8 cellular contexts compared by ENCODE assay signal in the genomic region with DNA sequence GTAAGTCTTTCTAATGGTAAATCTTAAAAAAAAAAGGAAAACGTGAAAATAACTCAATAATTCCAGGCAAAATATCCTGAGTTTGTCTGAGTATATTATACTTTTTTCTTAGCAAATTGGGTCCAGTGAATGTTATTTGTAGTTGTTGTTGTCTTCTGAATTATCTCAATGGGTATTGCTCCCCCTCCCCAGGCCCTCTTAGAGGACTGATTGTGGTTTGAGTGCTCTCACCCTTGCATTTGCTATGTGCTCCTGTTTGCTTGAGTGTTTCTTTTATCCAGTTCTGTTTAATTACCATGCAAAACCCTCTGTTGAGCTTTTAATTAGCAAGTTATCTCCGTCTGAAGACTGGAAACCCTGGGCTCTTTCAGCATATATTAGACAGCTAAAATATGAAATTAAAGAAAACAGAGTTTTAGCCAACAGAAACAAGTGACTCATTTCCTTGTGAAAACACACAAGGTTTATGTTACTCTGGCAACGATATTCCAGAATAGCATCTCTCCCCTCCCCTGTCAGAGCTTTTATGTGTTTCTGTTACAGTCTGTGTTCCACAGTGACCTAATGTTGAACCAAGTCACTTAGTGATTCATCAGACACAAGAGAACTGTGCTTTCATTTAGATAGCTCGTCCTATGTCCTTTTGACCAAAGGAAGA.
DNase-seq lines count a peak whose midpoint lies in the region; ATAC-seq, FAIRE-seq and TF ChIP-seq lines count a peak whose summit lies in the region.

No MANE protein-coding gene starts in this region.

- H3K9me3 Mint-ChIP-seq in CD4-positive, alpha-beta T cell, result no peaks in the 10 kb centered on the region
- H3K9me3 Mint-ChIP-seq in T-helper 2 cell treated with Interferon-gamma antibody and Interleukin-4, amounts not matched to agents 5 μg/mL and 100 μg/mL, for 36 hours, result no peaks in the 10 kb centered on the region

- no peak for TF ChIP-seq CTCF in CD4-positive, alpha-beta T cell (IDR thresholded peaks at IDR 0.05)
- no peak for TF ChIP-seq CTCF in sigmoid colon (IDR thresholded peaks at IDR 0.05)
- TF ChIP-seq CTCF in testis (IDR thresholded peaks at IDR 0.05), result no peak

- H3K4me3 ChIP-seq in sigmoid colon, result peak overlapping the region in 3 of 4 donors; percentile 8 to 22 (median 19)
- no peak overlapping the region for H3K4me3 ChIP-seq in testis

- no peaks in the 10 kb centered on the region for H3K36me3 Mint-ChIP-seq in CD4-positive, alpha-beta T cell (ENCODE audit: low read depth)
- no peaks in the 10 kb centered on the region for H3K36me3 Mint-ChIP-seq in T-helper 2 cell treated with Interferon-gamma antibody and Interleukin-4, amounts not matched to agents 5 μg/mL and 100 μg/mL, for 36 hours (ENCODE audit: low read depth)

- CTCF ChIA-PET in CD4-positive, alpha-beta T cell (lab: Charles Lee), result interaction anchor here (0.7 kb wide), 1 partner anchor 15 kb away, joined by 4 read pairs; no protein-coding TSS in a partner anchor

- no peak overlapping the region for H3K27ac ChIP-seq in CD4-positive, alpha-beta T cell (ENCODE audit: low read depth, low read length)
- peak overlapping the region; percentile 72 to 88 (median 82) for H3K27ac ChIP-seq in sigmoid colon
- peak overlapping the region in 1 of 2 donors; percentile 38 for H3K27ac ChIP-seq in testis

- TF ChIP-seq EP300 in sigmoid colon (IDR thresholded peaks at IDR 0.05), result peak; percentile 9 to 93 (median 76)

- TF ChIP-seq POLR2A in sigmoid colon (IDR thresholded peaks at IDR 0.05) (no peak), testis (IDR thresholded peaks at IDR 0.05) (no peak)

- no peaks in the 10 kb centered on the region for H3K27me3 Mint-ChIP-seq in CD4-positive, alpha-beta T cell
- H3K27me3 Mint-ChIP-seq in T-helper 2 cell treated with Interferon-gamma antibody and Interleukin-4, amounts not matched to agents 5 μg/mL and 100 μg/mL, for 36 hours (ENCODE audit: low read depth), result peaks cover 2% of the 10 kb centered on the region

- H3K27me3 ChIP-seq in CD4-positive, alpha-beta T cell (ENCODE audit: control insufficient read depth, insufficient read depth, low read length), result no peaks in the 10 kb centered on the region
- H3K27me3 ChIP-seq in sigmoid colon (no peaks in the 10 kb centered on the region), testis (no peaks in the 10 kb centered on the region)

- intact Hi-C loops in CD4-positive, alpha-beta T cell (cut with DNase I, micrococcal nuclease), result no loop called here
- intact Hi-C loops in sigmoid colon (cut with DNase I), result loop anchor here (5.0 to 10.0 kb wide), 4 partner anchors 174 to 394 kb away; a partner anchor contains a TSS
- intact Hi-C loops in testis (cut with DNase I; ENCODE audit: low total_unique reads), result no loop called here

- POLR2A ChIA-PET in CD4-positive, alpha-beta T cell (lab: Charles Lee), result no interaction called here

- no peak for DNase-seq in CD4-positive, alpha-beta T cell
- DNase-seq in HTR-8/SVneo (ENCODE audit: insufficient read length, low spot score) (peak; percentile 74), glomerular endothelial cell (ENCODE audit: extremely low read depth, low read depth, low spot score) (peak; percentile 99), sigmoid colon (no peak), testis (no peak), occipital lobe (lab: John Stamatoyannopoulos, UW) (no peak)
- no peak for DNase-seq in T-helper 2 cell treated with Interferon-gamma antibody and Interleukin-4, amounts not matched to agents 5 μg/mL and 100 μg/mL, for 36 hours (ENCODE audit: low spot score)

- peaks cover 0 to 23% (median 19%) of the 10 kb centered on the region in 4 donors for H3K4me1 ChIP-seq in sigmoid colon
- peaks cover 7% of the 10 kb centered on the region for H3K4me1 ChIP-seq in testis

- no peaks in the 10 kb centered on the region for H3K9me3 ChIP-seq in CD4-positive, alpha-beta T cell (ENCODE audit: control insufficient read depth, low read length)
- H3K9me3 ChIP-seq in sigmoid colon (no peaks in the 10 kb centered on the region), testis (no peaks in the 10 kb centered on the region)

- peaks cover 19% of the 10 kb centered on the region for H3K4me1 Mint-ChIP-seq in CD4-positive, alpha-beta T cell (ENCODE audit: low read depth)
- peaks cover 16% of the 10 kb centered on the region for H3K4me1 Mint-ChIP-seq in T-helper 2 cell treated with Interferon-gamma antibody and Interleukin-4, amounts not matched to agents 5 μg/mL and 100 μg/mL, for 36 hours (ENCODE audit: low read depth)

- peak overlapping the region; percentile 29 for H3K27ac Mint-ChIP-seq in CD4-positive, alpha-beta T cell
- H3K27ac Mint-ChIP-seq in T-helper 2 cell treated with Interferon-gamma antibody and Interleukin-4, amounts not matched to agents 5 μg/mL and 100 μg/mL, for 36 hours, result no peak overlapping the region

- ATAC-seq in CD4-positive, alpha-beta T cell (ENCODE audit: poor library complexity), result peak; percentile 87
- peak; percentile 69 for ATAC-seq in GM19455 (IDR thresholded peaks at IDR 0.05; ENCODE audit: unreplicated experiment)

- H3K36me3 ChIP-seq in sigmoid colon (no peaks in the 10 kb centered on the region), testis (ENCODE audit: low read depth, missing control alignments) (no peaks in the 10 kb centered on the region)

- H3K4me3 Mint-ChIP-seq in CD4-positive, alpha-beta T cell, result no peak overlapping the region
- H3K4me3 Mint-ChIP-seq in T-helper 2 cell treated with Interferon-gamma antibody and Interleukin-4, amounts not matched to agents 5 μg/mL and 100 μg/mL, for 36 hours, result peak overlapping the region; percentile 6

- 22 to 30% methylated on average over 4 of the region's 4 CpGs for WGBS in sigmoid colon, 2 donors
- WGBS in testis, 2 donors, result 29 to 34% methylated on average over 4 of the region's 4 CpGs

- FAIRE-seq in HTR-8/SVneo (lab: Jason Lieb, UNC), result peak; percentile 89

Comparison
In these comparisons a context has a peak if more than half of its experiments do, and no peak if none do; other contexts are left out.
1. DNase-seq: peak in HTR-8/SVneo (single experiment) and glomerular endothelial cell (single experiment); none in CD4-positive, alpha-beta T cell (0 of 10), T-helper 2 cell treated with Interferon-gamma antibody and Interleukin-4, amounts not matched to agents 5 μg/mL and 100 μg/mL, for 36 hours (single experiment), sigmoid colon (single experiment), testis (single experiment) and occipital lobe (single experiment).
2. H3K4me3 ChIP-seq: peak in sigmoid colon (3 of 4); none in testis (0 of 2).